1 cellular context compared by ENCODE assay signal in the genomic region with DNA sequence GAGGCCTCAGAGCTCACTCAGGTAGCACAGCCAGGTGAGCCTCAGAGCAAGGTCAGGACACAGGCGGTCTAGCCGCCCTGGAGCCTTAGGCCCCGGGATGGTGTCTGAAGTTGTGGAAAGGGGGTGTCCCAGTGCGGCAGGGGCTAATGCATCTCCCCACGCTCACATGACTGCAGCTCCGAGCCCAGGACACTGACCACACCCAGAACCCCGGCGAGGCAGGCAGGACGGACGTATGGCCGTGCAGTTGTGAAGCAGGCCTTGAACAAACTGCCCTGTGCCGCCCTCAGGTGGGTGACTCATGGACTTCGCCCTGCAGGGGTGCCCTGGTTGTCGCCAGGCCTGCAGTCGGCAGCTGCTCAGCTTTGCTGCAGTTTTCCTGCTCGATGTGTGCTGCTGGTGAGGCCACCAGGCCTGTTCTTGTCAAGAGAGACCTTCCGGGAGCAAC.
A peak's percentile ranks its signal among the peaks of the same experiment; 100 is the strongest.
TF ChIP-seq lines count a peak whose summit lies in the region.

No MANE protein-coding gene starts in this region.

TF ChIP-seq in K562, 482 proteins besides CTCF, POLR2A, EP300 and RAD21 (continued from another document):
- TF ChIP-seq, protein P1, sequence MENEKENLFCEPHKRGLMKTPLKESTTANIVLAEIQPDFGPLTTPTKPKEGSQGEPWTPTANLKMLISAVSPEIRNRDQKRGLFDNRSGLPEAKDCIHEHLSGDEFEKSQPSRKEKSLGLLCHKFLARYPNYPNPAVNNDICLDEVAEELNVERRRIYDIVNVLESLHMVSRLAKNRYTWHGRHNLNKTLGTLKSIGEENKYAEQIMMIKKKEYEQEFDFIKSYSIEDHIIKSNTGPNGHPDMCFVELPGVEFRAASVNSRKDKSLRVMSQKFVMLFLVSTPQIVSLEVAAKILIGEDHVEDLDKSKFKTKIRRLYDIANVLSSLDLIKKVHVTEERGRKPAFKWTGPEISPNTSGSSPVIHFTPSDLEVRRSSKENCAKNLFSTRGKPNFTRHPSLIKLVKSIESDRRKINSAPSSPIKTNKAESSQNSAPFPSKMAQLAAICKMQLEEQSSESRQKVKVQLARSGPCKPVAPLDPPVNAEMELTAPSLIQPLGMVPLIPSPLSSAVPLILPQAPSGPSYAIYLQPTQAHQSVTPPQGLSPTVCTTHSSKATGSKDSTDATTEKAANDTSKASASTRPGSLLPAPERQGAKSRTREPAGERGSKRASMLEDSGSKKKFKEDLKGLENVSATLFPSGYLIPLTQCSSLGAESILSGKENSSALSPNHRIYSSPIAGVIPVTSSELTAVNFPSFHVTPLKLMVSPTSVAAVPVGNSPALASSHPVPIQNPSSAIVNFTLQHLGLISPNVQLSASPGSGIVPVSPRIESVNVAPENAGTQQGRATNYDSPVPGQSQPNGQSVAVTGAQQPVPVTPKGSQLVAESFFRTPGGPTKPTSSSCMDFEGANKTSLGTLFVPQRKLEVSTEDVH (IDR thresholded peaks at IDR 0.05; ENCODE audit: low read depth, partially characterized antibody): no peak
- TF ChIP-seq ZNF561 (CRISPR knock-in tag; conservative IDR thresholded peaks at IDR 0.05) (no peak), SNIP1 (IDR thresholded peaks at IDR 0.05; ENCODE audit: low read depth) (no peak), POLR2G (IDR thresholded peaks at IDR 0.05; ENCODE audit: low read depth, low read length) (peak; percentile 51; the same call in 1 of the 2 replicates), RBFOX2 (IDR thresholded peaks at IDR 0.05; ENCODE audit: low read depth, low read length) (peak; percentile 59), ZNF79 (CRISPR knock-in tag; IDR thresholded peaks at IDR 0.05; ENCODE audit: low read depth) (no peak)
- TF ChIP-seq, protein P2, sequence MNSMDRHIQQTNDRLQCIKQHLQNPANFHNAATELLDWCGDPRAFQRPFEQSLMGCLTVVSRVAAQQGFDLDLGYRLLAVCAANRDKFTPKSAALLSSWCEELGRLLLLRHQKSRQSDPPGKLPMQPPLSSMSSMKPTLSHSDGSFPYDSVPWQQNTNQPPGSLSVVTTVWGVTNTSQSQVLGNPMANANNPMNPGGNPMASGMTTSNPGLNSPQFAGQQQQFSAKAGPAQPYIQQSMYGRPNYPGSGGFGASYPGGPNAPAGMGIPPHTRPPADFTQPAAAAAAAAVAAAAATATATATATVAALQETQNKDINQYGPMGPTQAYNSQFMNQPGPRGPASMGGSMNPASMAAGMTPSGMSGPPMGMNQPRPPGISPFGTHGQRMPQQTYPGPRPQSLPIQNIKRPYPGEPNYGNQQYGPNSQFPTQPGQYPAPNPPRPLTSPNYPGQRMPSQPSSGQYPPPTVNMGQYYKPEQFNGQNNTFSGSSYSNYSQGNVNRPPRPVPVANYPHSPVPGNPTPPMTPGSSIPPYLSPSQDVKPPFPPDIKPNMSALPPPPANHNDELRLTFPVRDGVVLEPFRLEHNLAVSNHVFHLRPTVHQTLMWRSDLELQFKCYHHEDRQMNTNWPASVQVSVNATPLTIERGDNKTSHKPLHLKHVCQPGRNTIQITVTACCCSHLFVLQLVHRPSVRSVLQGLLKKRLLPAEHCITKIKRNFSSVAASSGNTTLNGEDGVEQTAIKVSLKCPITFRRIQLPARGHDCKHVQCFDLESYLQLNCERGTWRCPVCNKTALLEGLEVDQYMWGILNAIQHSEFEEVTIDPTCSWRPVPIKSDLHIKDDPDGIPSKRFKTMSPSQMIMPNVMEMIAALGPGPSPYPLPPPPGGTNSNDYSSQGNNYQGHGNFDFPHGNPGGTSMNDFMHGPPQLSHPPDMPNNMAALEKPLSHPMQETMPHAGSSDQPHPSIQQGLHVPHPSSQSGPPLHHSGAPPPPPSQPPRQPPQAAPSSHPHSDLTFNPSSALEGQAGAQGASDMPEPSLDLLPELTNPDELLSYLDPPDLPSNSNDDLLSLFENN (IDR thresholded peaks at IDR 0.05; ENCODE audit: low read depth in 2 of 2, low read length in 2 of 2): no peak
- TF ChIP-seq, protein P3, sequence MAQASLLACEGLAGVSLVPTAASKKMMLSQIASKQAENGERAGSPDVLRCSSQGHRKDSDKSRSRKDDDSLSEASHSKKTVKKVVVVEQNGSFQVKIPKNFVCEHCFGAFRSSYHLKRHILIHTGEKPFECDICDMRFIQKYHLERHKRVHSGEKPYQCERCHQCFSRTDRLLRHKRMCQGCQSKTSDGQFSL (CRISPR knock-in tag; IDR thresholded peaks at IDR 0.05): no peak
- TF ChIP-seq, protein P3 (tag; IDR thresholded peaks at IDR 0.05): no peak
TF ChIP-seq in K562: peak in this region for 3.
